ENCODE assay signal across 31 cellular contexts in genomic region chr7:50539725-50540124, GRCh38. TPM values are rescaled to one million over a fixed set of nuclear protein-coding genes. Genes with fewer than 3 reads are reported as not detected.
"Had no signal": no experiment of that assay in that cellular context is flagged by ENCODE, and none has a peak within 500 bp of the region (broad histone marks: within the 10 kb centered on the region; RNA-seq: fewer than 3 reads in every experiment).

No MANE protein-coding gene starts in this region.

- H3K4me3 ChIP-seq: adrenal gland, body of pancreas, breast epithelium, K562, SJCRH30, SK-N-MC had no signal

- H3K27me3 Mint-ChIP-seq: activated CD4-positive, alpha-beta memory T cell treated with anti-CD3 and anti-CD28 coated beads for 36 hours had no signal

- H3K36me3 ChIP-seq: adrenal gland, breast epithelium, SJCRH30 had no signal

- H3K27ac ChIP-seq: body of pancreas, breast epithelium, SJCRH30, SK-N-MC had no signal

- ATAC-seq: activated naive CD4-positive, alpha-beta T cell treated with anti-CD3 and anti-CD28 coated beads, Interleukin-2, amount 50 U/mL, for 72 hours; body of pancreas; K562; Panc1 had no signal

- H3K27ac Mint-ChIP-seq: activated CD4-positive, alpha-beta memory T cell treated with anti-CD3 and anti-CD28 coated beads for 36 hours; activated CD4-positive, alpha-beta T cell treated with anti-CD3 and anti-CD28 coated beads, Interleukin-2, amount 10 ng/mL, durations not matched to agents 7 days and 5 days; activated naive CD4-positive, alpha-beta T cell treated with anti-CD3 and anti-CD28 coated beads, Interleukin-2, amount 50 U/mL, for 72 hours; activated T-helper 2 cell treated with anti-CD3 and anti-CD28 coated beads, Interferon-gamma antibody, Interleukin-2, Interleukin-4, amounts not matched to agents 10 μg/mL and 5 μg/mL and 100 μg/mL, durations not matched to agents 14 hours and 24 hours and 36 hours had no signal

- H3K4me1 ChIP-seq: breast epithelium had no signal

- H3K9me3 Mint-ChIP-seq: activated CD4-positive, alpha-beta memory T cell treated with anti-CD3 and anti-CD28 coated beads for 36 hours; activated CD4-positive, alpha-beta T cell treated with anti-CD3 and anti-CD28 coated beads, Interleukin-2, amount 10 ng/mL, durations not matched to agents 7 days and 5 days; activated naive CD4-positive, alpha-beta T cell treated with anti-CD3 and anti-CD28 coated beads, Interleukin-2, amount 50 U/mL, for 72 hours; activated T-helper 2 cell treated with anti-CD3 and anti-CD28 coated beads, Interferon-gamma antibody, Interleukin-2, Interleukin-4, amounts not matched to agents 10 μg/mL and 5 μg/mL and 100 μg/mL, durations not matched to agents 14 hours and 24 hours and 36 hours had no signal

- DNase-seq: activated CD4-positive, alpha-beta memory T cell treated with anti-CD3 and anti-CD28 coated beads for 36 hours; activated CD4-positive, alpha-beta T cell treated with anti-CD3 and anti-CD28 coated beads, Interleukin-2, amount 10 ng/mL, durations not matched to agents 7 days and 5 days; activated gamma-delta T cell; activated naive CD4-positive, alpha-beta T cell treated with Interleukin-2 at 50 U/mL for 16 hours; activated T-cell treated with anti-CD3 and anti-CD28 coated beads, Interleukin-2, amount 50 U/mL, for 1 hour; body of pancreas; caudate nucleus; cerebellar nuclear complex; NCI-H1105; NCI-H1417 treated with DMSO at 0.1 percent for 48 hours; NCI-H187 treated with DMSO at 0.1 percent for 48 hours; NCI-H2081; NCI-H226; NCI-H446 treated with DMSO at 0.1 percent for 48 hours; NCI-H524; NCI-H69; SHP77; SJCRH30; T1000 had no signal

- H3K4me1 Mint-ChIP-seq: activated CD4-positive, alpha-beta T cell treated with anti-CD3 and anti-CD28 coated beads, Interleukin-2, amount 10 ng/mL, durations not matched to agents 7 days and 5 days had no signal

- H3K36me3 Mint-ChIP-seq: activated CD4-positive, alpha-beta memory T cell treated with anti-CD3 and anti-CD28 coated beads for 36 hours; activated naive CD4-positive, alpha-beta T cell treated with anti-CD3 and anti-CD28 coated beads, Interleukin-2, amount 50 U/mL, for 72 hours had no signal

- H3K27me3 ChIP-seq: adrenal gland, body of pancreas, breast epithelium had no signal

- H3K4me3 Mint-ChIP-seq: activated CD4-positive, alpha-beta memory T cell treated with anti-CD3 and anti-CD28 coated beads for 36 hours; activated CD4-positive, alpha-beta T cell treated with anti-CD3 and anti-CD28 coated beads, Interleukin-2, amount 10 ng/mL, durations not matched to agents 7 days and 5 days had no signal

- H3K9me3 ChIP-seq: adrenal gland, body of pancreas, breast epithelium, SJCRH30 had no signal

RNA-seq across cellular contexts. Expression of gene DDC, which starts 25.5 kb away (rescaled TPM):
- total RNA-seq: activated CD4-positive, alpha-beta memory T cell treated with anti-CD3 and anti-CD28 coated beads for 36 hours; activated CD4-positive, alpha-beta T cell treated with anti-CD3 and anti-CD28 coated beads, Interleukin-2, amount 10 ng/mL, durations not matched to agents 7 days and 5 days; activated T-helper 2 cell treated with anti-CD3 and anti-CD28 coated beads, Interferon-gamma antibody, Interleukin-2, Interleukin-4, amounts not matched to agents 10 μg/mL and 5 μg/mL and 100 μg/mL, durations not matched to agents 14 hours and 24 hours and 36 hours; astrocyte; K562; M059J; RPMI7951; SJCRH30; T-helper 1 cell treated with Interleukin-12 subunit alpha and Interleukin-12 subunit beta and Interleukin-4 antibody, amounts not matched to agents 30 ng/mL and 1 ng/mL, for 36 hours; T-helper 2 cell treated with Interferon-gamma antibody and Interleukin-4, amounts not matched to agents 100 ng/mL and 5 ng/mL, for 36 hours had no signal
- polyA plus RNA-seq: K562 had no signal
